ENCODE assay signal across 13 cellular contexts in genomic region chr7:29204491-29205281, GRCh38. TPM values are rescaled to one million over a fixed set of nuclear protein-coding genes. Genes with fewer than 3 reads are reported as not detected.
"Had no signal": no experiment of that assay in that cellular context is flagged by ENCODE, and none has a peak within 500 bp of the region (broad histone marks: within the 10 kb centered on the region; RNA-seq: fewer than 3 reads in every experiment).

No MANE protein-coding gene starts in this region.

- H3K36me3 ChIP-seq: brain microvascular endothelial cell, left ventricle myocardium inferior, neural progenitor cell, pancreas, thyroid gland had no signal

- H3K4me3 ChIP-seq: left ventricle myocardium inferior, neural progenitor cell, pancreas, skin epidermis, thyroid gland had no signal

- H3K4me1 ChIP-seq: left ventricle myocardium inferior, neural progenitor cell had no signal

- H3K9me3 ChIP-seq: left ventricle myocardium inferior, pancreas, thyroid gland had no signal

- H3K9ac ChIP-seq: neural progenitor cell had no signal

- ATAC-seq: activated CD4-positive, CD25-positive, alpha-beta regulatory T cell treated with anti-CD3 and anti-CD28 coated beads, Interleukin-2, amount 50 U/mL, for 24 hours; pancreas had no signal

- H3K27ac ChIP-seq: brain microvascular endothelial cell, left ventricle myocardium inferior, neural progenitor cell, pancreas, skin epidermis, thyroid gland had no signal

- H3K27me3 ChIP-seq: brain microvascular endothelial cell, neural progenitor cell, pancreas, thyroid gland had no signal

- DNase-seq: activated gamma-delta T cell; activated naive CD8-positive, alpha-beta T cell treated with anti-CD3 and anti-CD28 coated beads for 36 hours; activated T-cell treated with anti-CD3 and anti-CD28 coated beads, Interleukin-2, amount 50 U/mL, for 24 hours; brain microvascular endothelial cell; dermis blood vessel endothelial cell; endodermal cell; left ventricle myocardium inferior; mesenchymal stem cell; pancreas; thyroid gland had no signal

RNA-seq across cellular contexts. Expression of gene CPVL, which starts 58.3 kb away (rescaled TPM):
- total RNA-seq: activated naive CD8-positive, alpha-beta T cell treated with anti-CD3 and anti-CD28 coated beads for 36 hours had no signal
